ENCODE assay signal across 21 cellular contexts in the genomic region with DNA sequence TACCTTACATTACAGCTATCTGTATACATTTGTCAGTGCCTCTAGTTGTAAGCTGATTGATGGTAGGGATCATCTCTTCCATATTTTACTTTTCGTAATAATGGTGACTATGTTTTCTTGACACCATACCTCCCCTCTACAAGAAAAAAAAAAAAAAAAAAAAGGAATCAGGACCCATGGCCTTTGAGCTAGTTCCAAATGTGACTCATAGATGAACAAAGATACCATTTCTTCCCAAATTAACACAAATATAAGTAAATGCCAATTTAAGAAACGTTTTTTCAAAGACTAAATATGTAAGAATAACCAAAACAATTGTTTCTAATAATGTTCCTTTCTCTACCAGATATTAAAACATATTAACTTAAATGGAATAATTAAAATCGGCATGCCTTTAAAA. TPM values are rescaled to one million over a fixed set of nuclear protein-coding genes. Genes with fewer than 3 reads are reported as not detected.
DNase-seq lines count a peak whose midpoint lies in the region; ATAC-seq, FAIRE-seq and TF ChIP-seq lines count a peak whose summit lies in the region.
"Had no signal": no experiment of that assay in that cellular context is flagged by ENCODE, and none has a peak within 500 bp of the region (broad histone marks: within the 10 kb centered on the region; RNA-seq: fewer than 3 reads in every experiment).

No MANE protein-coding gene starts in this region.

- no peak overlapping the region for H3K27ac Mint-ChIP-seq in astrocyte (ENCODE audit: unreplicated experiment)
- H3K27ac Mint-ChIP-seq in CD8-positive, alpha-beta T cell, result no peak overlapping the region
- H3K27ac Mint-ChIP-seq: B cell, HFFc6 had no signal

- H3K36me3 Mint-ChIP-seq in astrocyte (ENCODE audit: low read depth, unreplicated experiment), result no peaks in the 10 kb centered on the region
- H3K36me3 Mint-ChIP-seq in CD8-positive, alpha-beta T cell, result peaks cover 44% of the 10 kb centered on the region

- TF ChIP-seq EP300 in esophagus muscularis mucosa (IDR thresholded peaks at IDR 0.05), result no peak

- no peak for ATAC-seq in CD8-positive, alpha-beta T cell
- ATAC-seq: HCT116, HepG2 had no signal

- no peak for TF ChIP-seq POLR2A in esophagus muscularis mucosa (IDR thresholded peaks at IDR 0.05; ENCODE audit: low read depth)

- H3K9ac ChIP-seq in KMS-11, result no peak overlapping the region
- H3K9ac ChIP-seq in astrocyte (ENCODE audit: low read length), result no peak overlapping the region
- H3K9ac ChIP-seq in kidney (ENCODE audit: low read length in 2 of 2), result no peak overlapping the region
- H3K9ac ChIP-seq: BLaER1 treated with 17β-estradiol and CSF1 and Interleukin-3, amounts not matched to agents 10 nM and 100 nM had no signal

- peak overlapping the region; percentile 21; the same call in 1 of the 2 replicates for H3K4me2 ChIP-seq in KMS-11
- H3K4me2 ChIP-seq in astrocyte (ENCODE audit: low read length), result peak overlapping the region; percentile 61
- H3K4me2 ChIP-seq: BLaER1 treated with 17β-estradiol and CSF1 and Interleukin-3, amounts not matched to agents 10 nM and 100 nM had no signal

- H3K4me3 ChIP-seq in KMS-11 (IDR thresholded peaks at IDR 0.05; ENCODE audit: insufficient read depth, low read depth, low read length), result no peak overlapping the region
- H3K4me3 ChIP-seq in astrocyte (ENCODE audit: insufficient read depth, low read depth, low read length), result no peak overlapping the region
- no peak overlapping the region for H3K4me3 ChIP-seq in kidney (ENCODE audit: low read length in 2 of 2)
- no peak overlapping the region for H3K4me3 ChIP-seq in esophagus muscularis mucosa
- H3K4me3 ChIP-seq in CD8-positive, alpha-beta T cell (ENCODE audit: low read depth, low read length), result no peak overlapping the region
- H3K4me3 ChIP-seq: BLaER1 treated with 17β-estradiol and CSF1 and Interleukin-3, amounts not matched to agents 10 nM and 100 nM had no signal

- POLR2A ChIA-PET in CD8-positive, alpha-beta T cell (lab: Charles Lee), result no interaction called here

- H3K27me3 ChIP-seq in KMS-11 (ENCODE audit: insufficient read depth, low read depth), result no peaks in the 10 kb centered on the region
- H3K27me3 ChIP-seq in astrocyte (ENCODE audit: insufficient read depth, low read length), result no peaks in the 10 kb centered on the region
- no peaks in the 10 kb centered on the region for H3K27me3 ChIP-seq in esophagus muscularis mucosa
- H3K27me3 ChIP-seq in CD8-positive, alpha-beta T cell (ENCODE audit: insufficient read depth, low read length), result no peaks in the 10 kb centered on the region
- H3K27me3 ChIP-seq: BLaER1 treated with 17β-estradiol and CSF1 and Interleukin-3, amounts not matched to agents 10 nM and 100 nM had no signal

- H3K4me1 Mint-ChIP-seq in astrocyte (ENCODE audit: low read depth, unreplicated experiment), result peaks cover 24% of the 10 kb centered on the region
- H3K4me1 Mint-ChIP-seq in CD8-positive, alpha-beta T cell (ENCODE audit: low read depth), result peaks cover 75% of the 10 kb centered on the region

- no peak overlapping the region for H3K4me3 Mint-ChIP-seq in astrocyte (ENCODE audit: unreplicated experiment)
- no peak overlapping the region for H3K4me3 Mint-ChIP-seq in CD8-positive, alpha-beta T cell
- H3K4me3 Mint-ChIP-seq: B cell, HFFc6 had no signal

- no peaks in the 10 kb centered on the region for H3K27me3 Mint-ChIP-seq in astrocyte (ENCODE audit: low read depth, unreplicated experiment)
- no peaks in the 10 kb centered on the region for H3K27me3 Mint-ChIP-seq in CD8-positive, alpha-beta T cell (ENCODE audit: low read depth)
- H3K27me3 Mint-ChIP-seq: B cell; CD8-positive, alpha-beta memory T cell; IgD-negative memory B cell had no signal

- H2AFZ ChIP-seq in KMS-11 (ENCODE audit: low read depth), result no peak overlapping the region
- no peak overlapping the region for H2AFZ ChIP-seq in astrocyte (ENCODE audit: low read depth, low read length)

- H3K4me1 ChIP-seq in KMS-11 (ENCODE audit: low read depth, poor library complexity, severe bottlenecking), result peaks cover 23% of the 10 kb centered on the region
- peaks cover 16% of the 10 kb centered on the region for H3K4me1 ChIP-seq in astrocyte (ENCODE audit: insufficient read depth, low read length)
- peaks cover 3 to 10% of the 10 kb centered on the region in 2 donors for H3K4me1 ChIP-seq in kidney (ENCODE audit: control insufficient read depth in 1 of 2, insufficient read depth in 1 of 2, low read depth in 1 of 2, low read length in 2 of 2)
- H3K4me1 ChIP-seq in esophagus muscularis mucosa, result peaks cover 24 to 45% (median 36%) of the 10 kb centered on the region in 4 donors
- H3K4me1 ChIP-seq in CD8-positive, alpha-beta T cell (ENCODE audit: insufficient read depth, low read length), result peaks cover 7% of the 10 kb centered on the region
- H3K4me1 ChIP-seq: Caco-2 had no signal

- no peaks in the 10 kb centered on the region for H3K9me3 Mint-ChIP-seq in astrocyte (ENCODE audit: unreplicated experiment)
- H3K9me3 Mint-ChIP-seq in CD8-positive, alpha-beta T cell, result peaks cover 20% of the 10 kb centered on the region
- H3K9me3 Mint-ChIP-seq: CD8-positive, alpha-beta memory T cell; HFFc6 had no signal

- H4K20me1 ChIP-seq in KMS-11 (ENCODE audit: insufficient read depth) (no peaks in the 10 kb centered on the region), astrocyte (ENCODE audit: insufficient read depth, low read length) (peaks cover 90% of the 10 kb centered on the region)

- H3K27ac ChIP-seq in KMS-11 (no peak overlapping the region; the same call in 1 of the 2 replicates), astrocyte (ENCODE audit: low read depth, low read length) (no peak overlapping the region), kidney (ENCODE audit: low read depth in 2 of 2, low read length in 2 of 2) (no peak overlapping the region), esophagus muscularis mucosa (replicated peaks in 1 of 4) (no peak overlapping the region)
- H3K27ac ChIP-seq in CD8-positive, alpha-beta T cell (ENCODE audit: low read depth, low read length), result no peak overlapping the region
- H3K27ac ChIP-seq: BLaER1 treated with 17β-estradiol and CSF1 and Interleukin-3, amounts not matched to agents 10 nM and 100 nM had no signal

- no peaks in the 10 kb centered on the region for H3K36me3 ChIP-seq in KMS-11 (ENCODE audit: insufficient read depth)
- H3K36me3 ChIP-seq in astrocyte (ENCODE audit: insufficient read depth, low read length), result no peaks in the 10 kb centered on the region
- H3K36me3 ChIP-seq in kidney (ENCODE audit: control insufficient read depth in 1 of 2, insufficient read depth in 2 of 2, low read length in 2 of 2), result no peaks in the 10 kb centered on the region
- H3K36me3 ChIP-seq in esophagus muscularis mucosa, result no peaks in the 10 kb centered on the region
- no peaks in the 10 kb centered on the region for H3K36me3 ChIP-seq in CD8-positive, alpha-beta T cell (ENCODE audit: insufficient read depth, low read length)

- DNase-seq in astrocyte (ENCODE audit: low read depth) (no peak), kidney (no peak), esophagus muscularis mucosa (ENCODE audit: extremely low spot score) (no peak), hepatic stellate cell (ENCODE audit: low spot score) (no peak)
- DNase-seq in CD8-positive, alpha-beta T cell, result no peak
- DNase-seq: 8988T; Caco-2; CD8-positive, alpha-beta memory T cell; DMS79; GF-D8; GOT3; H7; HFFc6 had no signal

- H3K79me2 ChIP-seq in KMS-11 (ENCODE audit: insufficient read depth, low read depth), result peaks cover 40% of the 10 kb centered on the region; the same call in 1 of the 2 replicates
- peaks cover 100% of the 10 kb centered on the region for H3K79me2 ChIP-seq in astrocyte (ENCODE audit: insufficient read depth, low read length)

- WGBS in esophagus muscularis mucosa, result 77% methylated on average over 3 of the region's 3 CpGs

- CTCF ChIA-PET in CD8-positive, alpha-beta T cell (lab: Charles Lee), result interaction anchor here (0.9 kb wide), 1 partner anchor 57 kb away, joined by 5 read pairs; no protein-coding TSS in a partner anchor

- FAIRE-seq in A204.1 (lab: Jason Lieb, UNC) (peak; percentile 43), astrocyte (lab: Jason Lieb, UNC) (no peak), kidney (lab: Jason Lieb, UNC) (peak; percentile 8)
- FAIRE-seq: D721Med, HepG2 had no signal

- no peaks in the 10 kb centered on the region for H3K9me3 ChIP-seq in astrocyte (ENCODE audit: insufficient read depth, low read depth, low read length)
- no peaks in the 10 kb centered on the region for H3K9me3 ChIP-seq in kidney (ENCODE audit: control insufficient read depth in 1 of 2, low read length in 2 of 2)
- no peaks in the 10 kb centered on the region for H3K9me3 ChIP-seq in esophagus muscularis mucosa
- H3K9me3 ChIP-seq in CD8-positive, alpha-beta T cell (ENCODE audit: low read length), result peaks cover 4% of the 10 kb centered on the region
- H3K9me3 ChIP-seq: Caco-2 had no signal

- TF ChIP-seq CTCF in KMS-11 (conservative IDR thresholded peaks at IDR 0.05; ENCODE audit: low read depth, low read length) (no peak), astrocyte (IDR thresholded peaks at IDR 0.05; ENCODE audit: insufficient read depth, low read depth, low read length) (no peak), kidney (IDR thresholded peaks at IDR 0.05; ENCODE audit: borderline replicate concordance, extremely low read depth, insufficient read depth) (no peak), esophagus muscularis mucosa (IDR thresholded peaks at IDR 0.05) (no peak)
- TF ChIP-seq CTCF in CD8-positive, alpha-beta T cell (IDR thresholded peaks at IDR 0.05), result no peak

- intact Hi-C loops in kidney (cut with DNase I) (no loop called here), esophagus muscularis mucosa (cut with DNase I) (no loop called here)
- intact Hi-C loops in CD8-positive, alpha-beta T cell (cut with DNase I, micrococcal nuclease), result no loop called here

RNA-seq across cellular contexts. Expression of gene UBE3A, which starts 23.1 kb away (rescaled TPM):
- total RNA-seq in astrocyte (102 and 109 TPM in 2 replicates), kidney (103 TPM), esophagus muscularis mucosa (10 to 100 TPM; 73.9 to 97.6 (median 80.1) TPM)
- 22.3 TPM for polyA plus RNA-seq in kidney (ENCODE audit: insufficient read depth, low read depth, low replicate concordance)
- total RNA-seq in CD8-positive, alpha-beta T cell, result 100 to 1,000 TPM; 133 to 138 TPM
